In genomic region chr4:40245794-40246546, GRCh38 we compare ENCODE assay signal across 15 cellular contexts. TPM values are rescaled to one million over a fixed set of nuclear protein-coding genes. Genes with fewer than 3 reads are reported as not detected.
DNase-seq lines count a peak whose midpoint lies in the region; ATAC-seq lines count a peak whose summit lies in the region.
"Had no signal": no experiment of that assay in that cellular context is flagged by ENCODE, and none has a peak within 500 bp of the region (broad histone marks: within the 10 kb centered on the region; RNA-seq: fewer than 3 reads in every experiment).

No MANE protein-coding gene starts in this region.

- H2BK5ac ChIP-seq in trophoblast cell (ENCODE audit: low read depth, low read length, poor library complexity), result no peak overlapping the region

- H4K12ac ChIP-seq in trophoblast cell (ENCODE audit: low read depth, low read length), result peak overlapping the region; percentile 44

- DNase-seq in activated CD4-positive, alpha-beta T cell treated with anti-CD3 and anti-CD28 coated beads, Interleukin-2, amount 10 ng/mL, durations not matched to agents 24 days and 14 days, result peak; percentile 62
- no peak for DNase-seq in activated CD4-positive, alpha-beta T cell treated with anti-CD3 and anti-CD28 coated beads for 4 hours
- DNase-seq in astrocyte of the hippocampus (ENCODE audit: low read depth, low spot score), result peak; percentile 37
- peak; percentile 79 to 83 for DNase-seq in trophoblast cell
- DNase-seq in SKM-1 treated with dmso at 0.1 percent for 144 hours (lab: John Stamatoyannopoulos, UW; ENCODE audit: unreplicated experiment), result no peak
- DNase-seq in HT-29 (ENCODE audit: low spot score), result no peak
- DNase-seq: effector CD8-positive, alpha-beta T cell; foreskin fibroblast; NCI-H1105 treated with DMSO at 0.1 percent for 48 hours; T1000 had no signal

- peak overlapping the region; percentile 89 for H3K27ac Mint-ChIP-seq in activated CD4-positive, alpha-beta T cell treated with anti-CD3 and anti-CD28 coated beads, Interleukin-2, amount 10 ng/mL, durations not matched to agents 24 days and 14 days
- H3K27ac Mint-ChIP-seq in IgD-negative memory B cell, result peak overlapping the region; percentile 27 to 83 (median 72)

- peaks cover 68% of the 10 kb centered on the region for H3K36me3 Mint-ChIP-seq in activated CD4-positive, alpha-beta T cell treated with anti-CD3 and anti-CD28 coated beads, Interleukin-2, amount 10 ng/mL, durations not matched to agents 24 days and 14 days (ENCODE audit: low read depth)
- H3K36me3 Mint-ChIP-seq in IgD-negative memory B cell, result peaks cover 13% of the 10 kb centered on the region
- H3K36me3 Mint-ChIP-seq: brain had no signal

- no peak overlapping the region for H3K4me2 ChIP-seq in trophoblast cell (ENCODE audit: low read length)

- H3K4me1 ChIP-seq in trophoblast cell (ENCODE audit: control insufficient read depth in 1 of 2, insufficient read depth in 2 of 2, low read length in 2 of 2), result peaks cover 11 to 17% of the 10 kb centered on the region in 2 experiments
- H3K4me1 ChIP-seq: parathyroid adenoma had no signal

- no peak overlapping the region for H2BK120ac ChIP-seq in trophoblast cell (ENCODE audit: insufficient read depth, low read length, poor library complexity)

- H3K14ac ChIP-seq in trophoblast cell (ENCODE audit: low read length), result no peak overlapping the region

- no peak for ATAC-seq in GM21390 (IDR thresholded peaks at IDR 0.05; ENCODE audit: unreplicated experiment)

- H3K9me3 ChIP-seq in trophoblast cell (ENCODE audit: insufficient read depth, low read depth, low read length), result peaks cover 2% of the 10 kb centered on the region

- no peak overlapping the region for H3K23ac ChIP-seq in trophoblast cell (ENCODE audit: low read length)

- H3K27me3 Mint-ChIP-seq in activated CD4-positive, alpha-beta T cell treated with anti-CD3 and anti-CD28 coated beads, Interleukin-2, amount 10 ng/mL, durations not matched to agents 24 days and 14 days, result no peaks in the 10 kb centered on the region
- no peaks in the 10 kb centered on the region for H3K27me3 Mint-ChIP-seq in IgD-negative memory B cell

- peak overlapping the region; percentile 10 for H4K91ac ChIP-seq in trophoblast cell (ENCODE audit: low read depth, low read length)

- H3K79me2 ChIP-seq in trophoblast cell (ENCODE audit: control insufficient read depth, insufficient read depth, low read length, poor library complexity), result no peaks in the 10 kb centered on the region
- H3K79me2 ChIP-seq: parathyroid adenoma had no signal

- peaks cover 6% of the 10 kb centered on the region for H3K79me1 ChIP-seq in trophoblast cell (ENCODE audit: low read length)

- no peaks in the 10 kb centered on the region for H3K36me3 ChIP-seq in trophoblast cell (ENCODE audit: control insufficient read depth in 1 of 2, insufficient read depth in 2 of 2, low read length in 2 of 2)

- H3K27me3 ChIP-seq in trophoblast cell (ENCODE audit: insufficient read depth, low read length), result no peaks in the 10 kb centered on the region

- no CpG with 5 or more reads among the region's 11 CpGs for WGBS in trophoblast cell (ENCODE audit: extremely low coverage, insufficient coverage, insufficient read length)

- no peak overlapping the region for H3K27ac ChIP-seq in trophoblast cell (ENCODE audit: low read depth, low read length)
- H3K27ac ChIP-seq: parathyroid adenoma had no signal

- H4K8ac ChIP-seq in trophoblast cell (ENCODE audit: low read depth, low read length), result peak overlapping the region; percentile 48

- H3K18ac ChIP-seq in trophoblast cell (ENCODE audit: low read length), result no peak overlapping the region

- peak overlapping the region; percentile 79 for H3K4me3 Mint-ChIP-seq in activated CD4-positive, alpha-beta T cell treated with anti-CD3 and anti-CD28 coated beads, Interleukin-2, amount 10 ng/mL, durations not matched to agents 24 days and 14 days
- H3K4me3 Mint-ChIP-seq in IgD-negative memory B cell, result peak overlapping the region in 1 of 4 donors; percentile 59
- H3K4me3 Mint-ChIP-seq: brain had no signal

- H2BK12ac ChIP-seq in trophoblast cell (ENCODE audit: low read length), result peak overlapping the region; percentile 65

- H2AK5ac ChIP-seq in trophoblast cell (ENCODE audit: low read length), result no peak overlapping the region

- no peak overlapping the region for H2AFZ ChIP-seq in trophoblast cell (ENCODE audit: insufficient read depth, low read length, poor library complexity)
- H2AFZ ChIP-seq: parathyroid adenoma had no signal

- H3K4ac ChIP-seq in trophoblast cell (ENCODE audit: low read depth, low read length), result no peak overlapping the region

- H3K9ac ChIP-seq in trophoblast cell (ENCODE audit: low read length), result no peak overlapping the region
- H3K9ac ChIP-seq: parathyroid adenoma had no signal

- H3K9me3 Mint-ChIP-seq in activated CD4-positive, alpha-beta T cell treated with anti-CD3 and anti-CD28 coated beads, Interleukin-2, amount 10 ng/mL, durations not matched to agents 24 days and 14 days, result no peaks in the 10 kb centered on the region
- H3K9me3 Mint-ChIP-seq in IgD-negative memory B cell, result peaks cover 0 to 2% (median 0%) of the 10 kb centered on the region in 3 donors

- no peak overlapping the region for H3K4me3 ChIP-seq in trophoblast cell (ENCODE audit: low read depth, low read length)

- intact Hi-C loops in activated CD4-positive, alpha-beta T cell treated with anti-CD3 and anti-CD28 coated beads, Interleukin-2, amount 10 ng/mL, durations not matched to agents 24 days and 14 days (cut with micrococcal nuclease), result no loop called here

- peaks cover 71% of the 10 kb centered on the region for H3K4me1 Mint-ChIP-seq in activated CD4-positive, alpha-beta T cell treated with anti-CD3 and anti-CD28 coated beads, Interleukin-2, amount 10 ng/mL, durations not matched to agents 24 days and 14 days
- peaks cover 51 to 57% (median 55%) of the 10 kb centered on the region in 3 donors for H3K4me1 Mint-ChIP-seq in IgD-negative memory B cell

RNA-seq across cellular contexts. Expression of gene RHOH, which starts 49.1 kb away (rescaled TPM):
- 98.1 and 107 TPM in 2 replicates for total RNA-seq in activated CD4-positive, alpha-beta T cell treated with anti-CD3 and anti-CD28 coated beads, Interleukin-2, amount 10 ng/mL, durations not matched to agents 24 days and 14 days
- polyA plus RNA-seq in IgD-negative memory B cell, result 255 TPM
- polyA plus RNA-seq in trophoblast cell (2013), result 0.15 and 0.22 TPM in 2 replicates
- not detected in 2 replicates for total RNA-seq in HT-29 (2014; rRNA removed; shearing (Covaris generic))
- total RNA-seq: RPMI7951 had no signal

Comparison
In these comparisons a context has a peak if more than half of its experiments do, and no peak if none do; other contexts are left out.
1. DNase-seq: peak in activated CD4-positive, alpha-beta T cell treated with anti-CD3 and anti-CD28 coated beads, Interleukin-2, amount 10 ng/mL, durations not matched to agents 24 days and 14 days (single experiment), astrocyte of the hippocampus (single experiment) and trophoblast cell (2 of 2); none in activated CD4-positive, alpha-beta T cell treated with anti-CD3 and anti-CD28 coated beads for 4 hours (0 of 2), SKM-1 treated with dmso at 0.1 percent for 144 hours (single experiment) and HT-29 (single experiment).
2. RNA of gene RHOH, which starts 49.1 kb away (total RNA-seq): 98.1 to 107 TPM in activated CD4-positive, alpha-beta T cell treated with anti-CD3 and anti-CD28 coated beads, Interleukin-2, amount 10 ng/mL, durations not matched to agents 24 days and 14 days; not detected in HT-29; every median in the first group is over 10 times any median in the second.